11 cellular contexts compared by ENCODE assay signal in the genomic region with DNA sequence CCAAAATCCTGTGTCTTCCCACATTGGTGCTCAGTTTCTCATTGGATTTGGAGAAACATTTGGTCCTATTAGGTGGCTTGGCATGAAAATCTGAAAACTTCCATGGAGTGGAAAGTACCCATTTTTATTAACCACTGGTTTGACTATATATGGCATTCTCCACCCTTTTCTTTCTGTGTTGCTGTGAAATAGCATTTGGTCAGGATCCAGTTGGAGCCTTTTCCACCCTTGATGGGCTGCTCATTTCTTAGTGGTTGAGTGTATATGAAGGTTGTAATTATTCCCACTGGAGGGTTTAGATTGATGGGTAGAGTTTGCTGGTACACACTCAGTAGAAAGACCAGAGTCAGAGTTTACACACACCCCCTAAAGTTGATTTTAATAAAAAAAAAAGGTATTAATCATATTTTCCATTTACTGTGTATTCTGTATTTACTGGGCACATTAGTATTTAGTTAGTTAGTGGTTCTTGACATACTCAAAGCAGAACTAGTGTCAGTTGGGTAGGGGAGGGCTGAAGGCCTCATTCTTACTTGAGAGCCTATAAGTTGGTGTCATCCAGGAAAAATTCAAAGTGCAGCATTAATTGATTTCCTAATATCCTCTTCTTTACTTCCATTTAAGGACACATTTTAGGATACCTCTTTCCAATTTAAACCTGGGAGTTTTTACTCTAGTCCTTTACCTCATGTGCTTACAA.
"Had no signal": no experiment of that assay in that cellular context is flagged by ENCODE, and none has a peak within 500 bp of the region (broad histone marks: within the 10 kb centered on the region; RNA-seq: fewer than 3 reads in every experiment).

No MANE protein-coding gene starts in this region.

- H3K9me3 ChIP-seq: left ventricle myocardium inferior, ovary, right lobe of liver, tibial artery, uterus had no signal

- H3K4me3 ChIP-seq: cardiac muscle cell, hepatocyte, left ventricle myocardium inferior, ovary, right lobe of liver, tibial artery, uterus had no signal

- ATAC-seq: right lobe of liver had no signal

- H3K27me3 Mint-ChIP-seq: activated CD4-positive, alpha-beta T cell treated with anti-CD3 and anti-CD28 coated beads, Interleukin-2, amount 10 ng/mL, durations not matched to agents 7 days and 5 days; naive B cell had no signal

- H3K27me3 ChIP-seq: cardiac muscle cell, hepatocyte, ovary, right lobe of liver, tibial artery, uterus had no signal

- DNase-seq: activated CD4-positive, alpha-beta T cell treated with anti-CD3 and anti-CD28 coated beads, Interleukin-2, amount 10 ng/mL, durations not matched to agents 7 days and 5 days; kidney; left ventricle myocardium inferior; naive B cell; ovary; right lobe of liver; T-helper 2 cell; tibial artery; uterus had no signal

- H3K27ac ChIP-seq: cardiac muscle cell, hepatocyte, left ventricle myocardium inferior, ovary, right lobe of liver had no signal

- H3K27ac Mint-ChIP-seq: activated CD4-positive, alpha-beta T cell treated with anti-CD3 and anti-CD28 coated beads, Interleukin-2, amount 10 ng/mL, durations not matched to agents 7 days and 5 days had no signal

- H3K9me3 Mint-ChIP-seq: activated CD4-positive, alpha-beta T cell treated with anti-CD3 and anti-CD28 coated beads, Interleukin-2, amount 10 ng/mL, durations not matched to agents 7 days and 5 days had no signal

- H3K36me3 ChIP-seq: cardiac muscle cell, ovary, uterus had no signal

- H3K4me3 Mint-ChIP-seq: activated CD4-positive, alpha-beta T cell treated with anti-CD3 and anti-CD28 coated beads, Interleukin-2, amount 10 ng/mL, durations not matched to agents 7 days and 5 days; naive B cell had no signal
